In genomic region chr1:222589462-222590302, GRCh38 we compare ENCODE assay signal across 8 cellular contexts. TPM values are rescaled to one million over a fixed set of nuclear protein-coding genes. Genes with fewer than 3 reads are reported as not detected.
A peak's percentile ranks its signal among the peaks of the same experiment; 100 is the strongest.
DNase-seq lines count a peak whose midpoint lies in the region; ATAC-seq and TF ChIP-seq lines count a peak whose summit lies in the region.

TSS of gene TAF1A (minus strand) at chr1:222589933.

- H3K4me3 ChIP-seq in ascending aorta (peak within 1 kb of the TSS; percentile 72), rectal smooth muscle tissue (ENCODE audit: low read length) (peak within 1 kb of the TSS; percentile 67), aorta (ENCODE audit: low read length in 2 of 2) (peak within 1 kb of the TSS; percentile 89 to 94)

- H3K9me3 ChIP-seq in ascending aorta = no peaks in the 10 kb centered on the region
- H3K9me3 ChIP-seq in aorta (ENCODE audit: control insufficient read depth, low read length) = no peaks in the 10 kb centered on the region

- H3K27me3 ChIP-seq in ascending aorta (no peaks in the 10 kb centered on the region), rectal smooth muscle tissue (ENCODE audit: control insufficient read depth, insufficient read depth, low read length) (no peaks in the 10 kb centered on the region), aorta (ENCODE audit: control insufficient read depth in 1 of 2, insufficient read depth in 2 of 2, low read length in 1 of 2) (no peaks in the 10 kb centered on the region)

- H3K36me3 ChIP-seq in ascending aorta = peaks cover 0 to 10% of the 10 kb centered on the region in 2 donors
- H3K36me3 ChIP-seq in rectal smooth muscle tissue (ENCODE audit: control insufficient read depth, insufficient read depth, low read length) = no peaks in the 10 kb centered on the region
- H3K36me3 ChIP-seq in aorta (ENCODE audit: control insufficient read depth in 1 of 2, insufficient read depth in 2 of 2, low read length in 1 of 2) = no peaks in the 10 kb centered on the region

- intact Hi-C loops in ascending aorta (cut with DNase I) (loop anchor here (1.0 kb wide), 3 partner anchors 28 to 124 kb away; no protein-coding TSS in a partner anchor), aorta (cut with DNase I) (loop anchor here in 1 of 2 donors (10.0 kb wide), 1 partner anchor 45 kb away; no protein-coding TSS in a partner anchor)

- peaks cover 17% of the 10 kb centered on the region for H3K36me3 Mint-ChIP-seq in T-helper 2 cell treated with Interferon-gamma antibody and Interleukin-4, amounts not matched to agents 5 μg/mL and 100 μg/mL, for 36 hours (ENCODE audit: low read depth)

- peak within 1 kb of the TSS; percentile 96 for H3K27ac Mint-ChIP-seq in T-helper 2 cell treated with Interferon-gamma antibody and Interleukin-4, amounts not matched to agents 5 μg/mL and 100 μg/mL, for 36 hours

- H3K9me3 Mint-ChIP-seq in T-helper 2 cell treated with Interferon-gamma antibody and Interleukin-4, amounts not matched to agents 5 μg/mL and 100 μg/mL, for 36 hours = no peaks in the 10 kb centered on the region

- peak within 1 kb of the TSS; percentile 75 for H3K9ac ChIP-seq in rectal smooth muscle tissue (ENCODE audit: low read length)

- peak; percentile 78 for DNase-seq in NCI-H2029 (lab: John Stamatoyannopoulos, UW)
- DNase-seq in T-helper 2 cell treated with Interferon-gamma antibody and Interleukin-4, amounts not matched to agents 5 μg/mL and 100 μg/mL, for 36 hours (ENCODE audit: low spot score) = peak; percentile 82
- peak; percentile 61 to 92 for DNase-seq in ascending aorta (ENCODE audit: low spot score in 2 of 2)
- DNase-seq in hepatic stellate cell (ENCODE audit: low spot score) = peak; percentile 76
- DNase-seq in aorta = peak; percentile 93

- H3K27ac ChIP-seq in ascending aorta = peak within 1 kb of the TSS; percentile 80 to 85
- H3K27ac ChIP-seq in rectal smooth muscle tissue (ENCODE audit: low read depth, low read length) = peak within 1 kb of the TSS; percentile 76
- H3K27ac ChIP-seq in aorta (ENCODE audit: low read depth in 1 of 2, low read length in 2 of 2) = peak within 1 kb of the TSS in 1 of 2 donors; percentile 84

- peaks cover 6% of the 10 kb centered on the region for H3K27me3 Mint-ChIP-seq in T-helper 2 cell treated with Interferon-gamma antibody and Interleukin-4, amounts not matched to agents 5 μg/mL and 100 μg/mL, for 36 hours (ENCODE audit: low read depth)

- ATAC-seq in GM18502 (IDR thresholded peaks at IDR 0.05; ENCODE audit: poor library complexity, unreplicated experiment) = peak; percentile 98
- ATAC-seq in HG02885 (IDR thresholded peaks at IDR 0.05; ENCODE audit: poor library complexity, unreplicated experiment) = peak; percentile 100
- peak; percentile 95 for ATAC-seq in aorta (ENCODE audit: low FRiP score)

- WGBS in aorta, 2 donors = 0% methylated on average over 41 of the region's 41 CpGs

- TF ChIP-seq CTCF in ascending aorta (IDR thresholded peaks at IDR 0.05) = no peak

- peak within 1 kb of the TSS; percentile 94 for H3K4me3 Mint-ChIP-seq in T-helper 2 cell treated with Interferon-gamma antibody and Interleukin-4, amounts not matched to agents 5 μg/mL and 100 μg/mL, for 36 hours

- peaks cover 29% of the 10 kb centered on the region for H3K4me1 Mint-ChIP-seq in T-helper 2 cell treated with Interferon-gamma antibody and Interleukin-4, amounts not matched to agents 5 μg/mL and 100 μg/mL, for 36 hours (ENCODE audit: low read depth)

- H3K4me1 ChIP-seq in ascending aorta (peaks cover 3 to 13% of the 10 kb centered on the region in 2 donors), rectal smooth muscle tissue (ENCODE audit: control insufficient read depth, insufficient read depth, low read length) (peaks cover 10% of the 10 kb centered on the region), aorta (ENCODE audit: control insufficient read depth in 1 of 2, insufficient read depth in 2 of 2, low read length in 2 of 2) (peaks cover 2 to 4% of the 10 kb centered on the region in 2 donors)

RNA-seq across cellular contexts. Expression of gene TAF1A, which starts in this region (rescaled TPM):
- total RNA-seq in ascending aorta = 8.8 TPM
- 10 to 100 TPM in 1 of 2 donors, 1 to 10 TPM in 1; 5.6 to 12.5 TPM for total RNA-seq in aorta
- 1 to 10 TPM; 3.1 to 7.1 TPM for polyA plus RNA-seq in aorta
